ENCODE assay signal across 28 cellular contexts in genomic region chr3:179391906-179392305, GRCh38. TPM values are rescaled to one million over a fixed set of nuclear protein-coding genes. Genes with fewer than 3 reads are reported as not detected.
DNase-seq lines count a peak whose midpoint lies in the region; ATAC-seq, FAIRE-seq and TF ChIP-seq lines count a peak whose summit lies in the region.
"Had no signal": no experiment of that assay in that cellular context is flagged by ENCODE, and none has a peak within 500 bp of the region (broad histone marks: within the 10 kb centered on the region; RNA-seq: fewer than 3 reads in every experiment).

No MANE protein-coding gene starts in this region.

- no peaks in the 10 kb centered on the region for H3K79me2 ChIP-seq in GM12878 (ENCODE audit: control insufficient read depth, insufficient read depth, low read length)

- H3K36me3 ChIP-seq in GM12878 (ENCODE audit: control insufficient read depth in 2 of 2, insufficient read depth in 2 of 2, low read length in 1 of 2) (peaks cover 4 to 50% of the 10 kb centered on the region in 2 experiments), endodermal cell (ENCODE audit: control insufficient read depth, insufficient read depth, low read length) (peaks cover 68% of the 10 kb centered on the region)

- no peak for TF ChIP-seq EP300 in GM12878 (IDR thresholded peaks at IDR 0.05; ENCODE audit: borderline replicate concordance in 1 of 2, control insufficient read depth in 1 of 2, low read depth in 2 of 2, low read length in 2 of 2)

- H2AFZ ChIP-seq in GM12878 (ENCODE audit: control insufficient read depth, low read depth, low read length), result no peak overlapping the region

- TF ChIP-seq POLR2A in GM12878 (IDR thresholded peaks at IDR 0.05; ENCODE audit: low read depth, low read length), result no peak

- RAD21 ChIA-PET in GM12878 (lab: Charles Lee; ENCODE audit: unreplicated experiment), result interaction anchor here (1.2 kb wide), 1 partner anchor 42 kb away, joined by 3 read pairs; no protein-coding TSS in a partner anchor

- no peak overlapping the region for H3K4me3 Mint-ChIP-seq in stimulated activated naive B cell treated with anti-CD40 and anti-IgM and Interleukin-4, amounts not matched to agents 10 μg/mL and 1 μg/mL and 100 μg/mL, for 72 hours
- no peak overlapping the region for H3K4me3 Mint-ChIP-seq in endodermal cell
- H3K4me3 Mint-ChIP-seq: CD4-positive, alpha-beta memory T cell had no signal

- H3K27me3 Mint-ChIP-seq in stimulated activated naive B cell treated with anti-CD40 and anti-IgM and Interleukin-4, amounts not matched to agents 10 μg/mL and 1 μg/mL and 100 μg/mL, for 72 hours, result no peaks in the 10 kb centered on the region
- H3K27me3 Mint-ChIP-seq in endodermal cell (ENCODE audit: insufficient read depth), result no peaks in the 10 kb centered on the region
- H3K27me3 Mint-ChIP-seq: CD4-positive, alpha-beta memory T cell had no signal

- H3K27ac ChIP-seq in GM12878 (ENCODE audit: control insufficient read depth, insufficient read depth) (0 out of 2 replicates have a peak overlapping the region, but pooled peaks have one; percentile 10), endodermal cell (ENCODE audit: low read depth, low read length) (no peak overlapping the region), dorsolateral prefrontal cortex (peak overlapping the region in 24 of 59 donors; percentile 0 to 41 (median 23))
- H3K27ac ChIP-seq: A549, RWPE1 had no signal

- no peak for FAIRE-seq in GM12878 (lab: Jason Lieb, UNC)
- FAIRE-seq: A549, HTR-8/SVneo had no signal

- no peaks in the 10 kb centered on the region for H3K9me3 ChIP-seq in GM12878 (replicated peaks; ENCODE audit: control insufficient read depth, insufficient read depth, low read length)
- no peaks in the 10 kb centered on the region for H3K9me3 ChIP-seq in endodermal cell (ENCODE audit: control insufficient read depth, low read length)
- H3K9me3 ChIP-seq: A549, MG63 had no signal

- peaks cover 0 to 2% of the 10 kb centered on the region in 2 donors for H3K4me1 Mint-ChIP-seq in stimulated activated naive B cell treated with anti-CD40 and anti-IgM and Interleukin-4, amounts not matched to agents 10 μg/mL and 1 μg/mL and 100 μg/mL, for 72 hours
- H3K4me1 Mint-ChIP-seq in endodermal cell, result no peaks in the 10 kb centered on the region

- no peaks in the 10 kb centered on the region for H3K27me3 ChIP-seq in GM12878 (replicated peaks in 1 of 2; ENCODE audit: control insufficient read depth in 2 of 2, insufficient read depth in 2 of 2, low read length in 1 of 2)
- H3K27me3 ChIP-seq in endodermal cell (ENCODE audit: control insufficient read depth, insufficient read depth, low read length, poor library complexity, severe bottlenecking), result no peaks in the 10 kb centered on the region
- no peaks in the 10 kb centered on the region for H3K27me3 ChIP-seq in dorsolateral prefrontal cortex
- H3K27me3 ChIP-seq: MG63 had no signal

- CTCF ChIA-PET in GM12878 (lab: Yijun Ruan, JAX), result interaction anchor here (0.9 kb wide), 1 partner anchor 11 kb away, joined by 3 read pairs; no protein-coding TSS in a partner anchor

- peak overlapping the region; percentile 37 for H3K27ac Mint-ChIP-seq in stimulated activated naive B cell treated with anti-CD40 and anti-IgM and Interleukin-4, amounts not matched to agents 10 μg/mL and 1 μg/mL and 100 μg/mL, for 72 hours
- no peak overlapping the region for H3K27ac Mint-ChIP-seq in endodermal cell
- H3K27ac Mint-ChIP-seq: CD4-positive, alpha-beta memory T cell had no signal

- H3K4me3 ChIP-seq in GM12878, result no peak overlapping the region
- H3K4me3 ChIP-seq in endodermal cell (ENCODE audit: low read length), result no peak overlapping the region
- no peak overlapping the region for H3K4me3 ChIP-seq in dorsolateral prefrontal cortex
- H3K4me3 ChIP-seq: A549, MG63 had no signal

- no peak overlapping the region for H3K9ac ChIP-seq in GM12878 (ENCODE audit: control insufficient read depth, insufficient read depth, low read length)
- H3K9ac ChIP-seq in endodermal cell (ENCODE audit: extremely low read depth, low read length, poor library complexity, severe bottlenecking), result no peak overlapping the region

- intact Hi-C loops in GM12878 (cut with micrococcal nuclease; ENCODE audit: unreplicated experiment) (no loop called here), dorsolateral prefrontal cortex (cut with DNase I) (no loop called here)

- no peaks in the 10 kb centered on the region for H3K9me3 Mint-ChIP-seq in stimulated activated naive B cell treated with anti-CD40 and anti-IgM and Interleukin-4, amounts not matched to agents 10 μg/mL and 1 μg/mL and 100 μg/mL, for 72 hours
- H3K9me3 Mint-ChIP-seq in endodermal cell, result no peaks in the 10 kb centered on the region
- H3K9me3 Mint-ChIP-seq: CD4-positive, alpha-beta memory T cell had no signal

- ATAC-seq in GM18502 (IDR thresholded peaks at IDR 0.05; ENCODE audit: poor library complexity, unreplicated experiment) (peak; percentile 58), HG03460 (IDR thresholded peaks at IDR 0.05; ENCODE audit: unreplicated experiment) (peak; percentile 44), GM12878 (peak; percentile 51), HG03378 (IDR thresholded peaks at IDR 0.05; ENCODE audit: unreplicated experiment) (no peak)
- no peak for ATAC-seq in stimulated activated naive B cell treated with anti-CD40 and anti-IgM and Interleukin-4, amounts not matched to agents 10 μg/mL and 1 μg/mL and 100 μg/mL, for 72 hours (replicated peaks)
- ATAC-seq: A549, Panc1 had no signal

- no peak for DNase-seq in GM12878 (ENCODE audit: low read depth, low spot score)
- no peak for DNase-seq in stimulated activated naive B cell treated with anti-CD40 and anti-IgM and Interleukin-4, amounts not matched to agents 10 μg/mL and 1 μg/mL and 100 μg/mL, for 72 hours
- no peak for DNase-seq in endodermal cell
- DNase-seq in dorsolateral prefrontal cortex, result no peak
- DNase-seq: AML-193; C1 segment of cervical spinal cord; CD4-positive, alpha-beta memory T cell; COR-L47; DMS79; GF-D8; GOT3; HCEC 1CT; KBM-7; MG63; NCI-H1417; NCI-H1694; NCI-H2029 treated with DMSO at 0.1 percent for 48 hours; NCI-H2227 treated with DMSO at 0.1 percent for 48 hours; NCI-H526 treated with DMSO at 0.1 percent for 48 hours; SHP77; T-helper 1 cell had no signal

- peaks cover 5% of the 10 kb centered on the region for H3K4me1 ChIP-seq in GM12878 (ENCODE audit: control insufficient read depth, insufficient read depth, low read length)
- no peaks in the 10 kb centered on the region for H3K4me1 ChIP-seq in endodermal cell (ENCODE audit: control insufficient read depth, insufficient read depth, low read length)
- H3K4me1 ChIP-seq: A549 had no signal

- peaks cover 14 to 23% of the 10 kb centered on the region in 2 donors for H3K36me3 Mint-ChIP-seq in stimulated activated naive B cell treated with anti-CD40 and anti-IgM and Interleukin-4, amounts not matched to agents 10 μg/mL and 1 μg/mL and 100 μg/mL, for 72 hours
- H3K36me3 Mint-ChIP-seq in endodermal cell (ENCODE audit: low read depth), result peaks cover 40% of the 10 kb centered on the region

- TF ChIP-seq CTCF in GM12878 (IDR thresholded peaks at IDR 0.05 in 2 of 3, conservative IDR thresholded peaks at IDR 0.05 in 1 of 3; ENCODE audit: control insufficient read depth in 2 of 3, extremely low read depth in 1 of 3, insufficient read depth in 1 of 3, low read depth in 3 of 3, low read length in 3 of 3), result no peak
- TF ChIP-seq CTCF in endodermal cell (conservative IDR thresholded peaks at IDR 0.05), result no peak
- no peak for TF ChIP-seq CTCF in dorsolateral prefrontal cortex (IDR thresholded peaks at IDR 0.05 in 54 of 56, conservative IDR thresholded peaks at IDR 0.05 in 2 of 56; ENCODE audit: low read depth in 1 of 56, partially characterized antibody in 56 of 56)

- no peak for TF ChIP-seq RAD21 in GM12878 (IDR thresholded peaks at IDR 0.05; ENCODE audit: insufficient read depth, low read depth, low read length)

- WGBS in GM12878 (ENCODE audit: insufficient coverage, insufficient replicate concordance, low lambda C conversion rate, missing lambda C conversion rate), result 0% methylated on average over 1 of the region's 1 CpG
- WGBS in endodermal cell (ENCODE audit: insufficient coverage in 1 of 2, insufficient read length in 1 of 2), 2 experiments, result no CpG with 5 or more reads among the region's 1 CpG

- POLR2A ChIA-PET in GM12878 (lab: Charles Lee), result no interaction called here

- in situ Hi-C loops in GM12878 (cut with MboI), result no loop called here

- no TSS peak for BruUV-seq in GM12878 (replicated peaks; lab: Mats Ljungman, UMichigan)

- SMC1A ChIA-PET in GM12878 (lab: Charles Lee; ENCODE audit: uncharacterized antibody, unreplicated experiment), result interaction anchor here (1.2 to 2.8 kb wide), 6 partner anchors 9 to 67 kb away, joined by 3 to 14 read pairs (median 4); no protein-coding TSS in a partner anchor

- no peaks in the 10 kb centered on the region for H4K20me1 ChIP-seq in GM12878 (ENCODE audit: control insufficient read depth, insufficient read depth)

- no peak overlapping the region for H3K4me2 ChIP-seq in GM12878 (ENCODE audit: control insufficient read depth, insufficient read depth)
- H3K4me2 ChIP-seq: A549 had no signal

RNA-seq across cellular contexts. Expression of gene MFN1, which starts 44.4 kb away (rescaled TPM):
- 945 and 1,007 TPM in 2 replicates for total RNA-seq in GM12878 (2013; cell fraction: nucleolus; rRNA removed)
- total RNA-seq in GM12878 (2014; rRNA removed) (51.5 and 67.2 TPM in 2 replicates), GM12878 (2014; rRNA removed; fragmentation: Illumina TruSeq; extraction: Trizol) (40.9 and 43.6 TPM in 2 replicates), GM12878 (2021) (53.4 and 55.2 TPM in 2 replicates), endodermal cell (10 to 100 TPM; 42.9 to 45.1 TPM), dorsolateral prefrontal cortex (10 to 100 TPM; 33.7 to 79.8 (median 60.2) TPM)
- 26.8 TPM for polyA plus RNA-seq in GM12878 (2011; ENCODE audit: low read depth)
- polyA plus RNA-seq in GM12878 (2011; rRNA removed) (120 and 217 TPM in 2 replicates), GM12878 (2014; fragmentation: Illumina TruSeq; extraction: Trizol) (35.9 and 53.1 TPM in 2 replicates), GM12878 (2014; fragmentation: Nextera tagmentation; extraction: Ambion mirVana) (10 to 100 TPM; 14.4 to 15.9 TPM), GM12878 (2014; rRNA removed) (38.7 and 46.8 TPM in 2 replicates), GM12878 (2016; fragmentation: Nextera tagmentation; extraction: Ambion mirVana) (10 to 100 TPM; 34.3 to 34.6 TPM)
- 23.5 and 25.5 TPM in 2 replicates for polyA plus RNA-seq in GM12878 (2011; cell fraction: cytosol; rRNA removed)
- 202 and 238 TPM in 2 replicates for polyA plus RNA-seq in GM12878 (2011; cell fraction: nucleus; rRNA removed)
- polyA plus RNA-seq in GM12878 (2012), result 46.4 and 70.3 TPM in 2 replicates
- 77.8 and 123 TPM in 2 replicates for polyA minus RNA-seq in GM12878 (2011; rRNA and poly(A)+ RNA removed)
- polyA minus RNA-seq in GM12878 (2011; cell fraction: cytosol; rRNA and poly(A)+ RNA removed), result 21.9 and 24.0 TPM in 2 replicates
- polyA minus RNA-seq in GM12878 (2011; cell fraction: nucleus; rRNA and poly(A)+ RNA removed), result 86.2 and 117 TPM in 2 replicates
- 40.9 TPM for polyA plus RNA-seq in endodermal cell (2013, experiment 1 of 2)
- 38.0 TPM for polyA plus RNA-seq in endodermal cell (2013, experiment 2 of 2)

RNA-seq across cellular contexts. Expression of gene GNB4, which starts 59.4 kb away (rescaled TPM):
- 0.31 and 0.51 TPM in 2 replicates for total RNA-seq in GM12878 (2013; cell fraction: nucleolus; rRNA removed)
- total RNA-seq in GM12878 (2014; rRNA removed), result 1.9 and 3.0 TPM in 2 replicates
- total RNA-seq in GM12878 (2014; rRNA removed; fragmentation: Illumina TruSeq; extraction: Trizol), result 2.3 and 3.4 TPM in 2 replicates
- total RNA-seq in GM12878 (2021), result 2.4 and 3.1 TPM in 2 replicates
- polyA plus RNA-seq in GM12878 (2011; ENCODE audit: low read depth), result 0.94 TPM
- 0.14 and 0.20 TPM in 2 replicates for polyA plus RNA-seq in GM12878 (2011; rRNA removed)
- 0.03 TPM in 2 replicates for polyA plus RNA-seq in GM12878 (2011; cell fraction: cytosol; rRNA removed)
- polyA plus RNA-seq in GM12878 (2011; cell fraction: nucleus; rRNA removed), result 0.03 TPM in 1 of 2 replicates, not detected in the other
- polyA plus RNA-seq in GM12878 (2012), result 1.7 and 1.8 TPM in 2 replicates
- 2.1 and 2.6 TPM in 2 replicates for polyA plus RNA-seq in GM12878 (2014; fragmentation: Illumina TruSeq; extraction: Trizol)
- 1 to 10 TPM in 1 of 2 experiments, under 1 TPM in 1; 0.91 to 1.0 TPM for polyA plus RNA-seq in GM12878 (2014; fragmentation: Nextera tagmentation; extraction: Ambion mirVana)
- polyA plus RNA-seq in GM12878 (2014; rRNA removed), result 1.6 and 1.7 TPM in 2 replicates
- 1 to 10 TPM; 1.3 to 2.6 TPM for polyA plus RNA-seq in GM12878 (2016; fragmentation: Nextera tagmentation; extraction: Ambion mirVana)
- polyA minus RNA-seq in GM12878 (2011; rRNA and poly(A)+ RNA removed), result 0.36 TPM in 1 of 2 replicates, not detected in the other
- polyA minus RNA-seq in GM12878 (2011; cell fraction: cytosol; rRNA and poly(A)+ RNA removed), result 2.1 TPM in 1 of 2 replicates, not detected in the other
- polyA minus RNA-seq in GM12878 (2011; cell fraction: nucleus; rRNA and poly(A)+ RNA removed), result 0.12 and 0.19 TPM in 2 replicates
- 10 to 100 TPM; 11.9 to 13.8 TPM for total RNA-seq in endodermal cell
- polyA plus RNA-seq in endodermal cell (2013, experiment 1 of 2), result 31.3 TPM
- polyA plus RNA-seq in endodermal cell (2013, experiment 2 of 2), result 32.3 TPM
- 10 to 100 TPM; 10.8 to 30.8 (median 20.6) TPM for total RNA-seq in dorsolateral prefrontal cortex

Comparison
In these comparisons a context has a peak if more than half of its experiments do, and no peak if none do; other contexts are left out.
1. ATAC-seq: peak in GM18502 (single experiment), HG03460 (single experiment) and GM12878 (single experiment); none in stimulated activated naive B cell treated with anti-CD40 and anti-IgM and Interleukin-4, amounts not matched to agents 10 μg/mL and 1 μg/mL and 100 μg/mL, for 72 hours (0 of 2) and HG03378 (single experiment).